In the genomic region with DNA sequence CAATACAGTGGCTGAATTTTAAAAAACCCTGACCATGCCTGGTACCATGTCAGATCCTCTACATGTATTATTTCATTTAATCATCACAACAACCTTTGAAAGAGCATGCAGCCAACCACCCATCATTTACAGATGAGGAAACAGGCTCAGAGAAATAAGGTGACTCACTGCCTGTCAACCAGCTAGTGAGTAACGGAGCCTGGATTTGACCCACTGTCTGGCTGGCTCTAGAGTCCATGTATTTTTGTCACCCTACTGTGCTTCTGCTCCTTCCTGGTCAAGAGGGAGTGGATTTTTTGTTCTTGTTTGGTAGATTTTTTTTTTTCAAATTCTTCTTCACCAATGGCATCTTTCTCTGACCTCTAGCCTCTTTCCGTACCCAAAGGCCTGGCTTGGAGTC, we compare ENCODE assay signal across 1 cellular context.
TF ChIP-seq lines count a peak whose summit lies in the region.

No MANE protein-coding gene starts in this region.

TF ChIP-seq in endothelial cell of umbilical vein, 7 proteins besides CTCF, POLR2A, EP300 and RAD21:
- TF ChIP-seq FOS (IDR thresholded peaks at IDR 0.05; ENCODE audit: borderline replicate concordance, insufficient read depth, low read length) (peak; percentile 71), GATA2 (IDR thresholded peaks at IDR 0.05; ENCODE audit: insufficient read depth, insufficient read length, low read depth, low read length) (no peak), POLR2AphosphoS5 (IDR thresholded peaks at IDR 0.05; ENCODE audit: insufficient read depth, low read depth, low read length) (no peak), JUN (IDR thresholded peaks at IDR 0.05; ENCODE audit: borderline replicate concordance, insufficient read depth, insufficient read length, low read depth) (peak; percentile 28), EZH2 (IDR thresholded peaks at IDR 0.05; ENCODE audit: borderline replicate concordance, low read depth, low read length, severe bottlenecking) (no peak), MYC (IDR thresholded peaks at IDR 0.05; ENCODE audit: low read depth, low read length) (no peak)
- TF ChIP-seq, protein P1, sequence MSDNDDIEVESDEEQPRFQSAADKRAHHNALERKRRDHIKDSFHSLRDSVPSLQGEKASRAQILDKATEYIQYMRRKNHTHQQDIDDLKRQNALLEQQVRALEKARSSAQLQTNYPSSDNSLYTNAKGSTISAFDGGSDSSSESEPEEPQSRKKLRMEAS (IDR thresholded peaks at IDR 0.05; ENCODE audit: insufficient read depth, insufficient read length) = no peak
